27 cellular contexts compared by ENCODE assay signal in genomic region chr1:43061803-43062202, GRCh38.
"Had no signal": no experiment of that assay in that cellular context is flagged by ENCODE, and none has a peak within 500 bp of the region (broad histone marks: within the 10 kb centered on the region; RNA-seq: fewer than 3 reads in every experiment).

No MANE protein-coding gene starts in this region.

- H3K27me3 ChIP-seq: ascending aorta, breast epithelium, cardiac muscle cell, colonic mucosa, esophagus squamous epithelium had no signal

- H3K27ac ChIP-seq: ascending aorta, breast epithelium, cardiac muscle cell, colonic mucosa, epithelial cell of prostate, esophagus squamous epithelium, gastroesophageal sphincter had no signal

- H3K36me3 ChIP-seq: ascending aorta, breast epithelium, cardiac muscle cell, colonic mucosa, esophagus squamous epithelium, gastroesophageal sphincter had no signal

- DNase-seq: activated CD4-positive, alpha-beta memory T cell treated with anti-CD3 and anti-CD28 coated beads for 36 hours; activated CD4-positive, alpha-beta T cell treated with anti-CD3 and anti-CD28 coated beads for 36 hours; activated CD4-positive, alpha-beta T cell treated with anti-CD3 and anti-CD28 coated beads, Interleukin-2, amount 10 ng/mL, durations not matched to agents 24 days and 14 days; activated CD4-positive, CD25-positive, alpha-beta regulatory T cell; activated CD4-positive, CD25-positive, alpha-beta regulatory T cell treated with anti-CD3 and anti-CD28 coated beads, Interleukin-2, amount 50 U/mL, for 72 hours; activated CD8-positive, alpha-beta memory T cell treated with anti-CD3 and anti-CD28 coated beads, Interleukin-2, amount 10 ng/mL, durations not matched to agents 7 days and 5 days; activated CD8-positive, alpha-beta memory T cell treated with anti-CD3 and anti-CD28 coated beads, Interleukin-2, amount 50 U/mL, for 4 hours; activated CD8-positive, alpha-beta T cell treated with anti-CD3 and anti-CD28 coated beads, Interleukin-2, amount 10 ng/mL, durations not matched to agents 7 days and 5 days; activated effector memory CD4-positive, alpha-beta T cell treated with anti-CD3 and anti-CD28 coated beads, Interleukin-2, amount 50 U/mL, for 16 hours; activated naive CD4-positive, alpha-beta T cell treated with anti-CD3 and anti-CD28 coated beads for 36 hours; activated naive CD8-positive, alpha-beta T cell treated with anti-CD3 and anti-CD28 coated beads, Interleukin-2, amount 10 ng/mL, durations not matched to agents 7 days and 5 days; activated T-cell treated with anti-CD3 and anti-CD28 coated beads, Interleukin-2, amount 50 U/mL, for 1 hour; central memory CD4-positive, alpha-beta T cell; cerebellar nuclear complex; colonic mucosa; effector CD8-positive, alpha-beta T cell; esophagus squamous epithelium; foreskin melanocyte; head of caudate nucleus; T-helper 1 cell; T-helper 17 cell; T1000 had no signal

- H3K9me3 ChIP-seq: ascending aorta, breast epithelium, colonic mucosa, esophagus squamous epithelium, gastroesophageal sphincter had no signal

- H3K4me1 ChIP-seq: ascending aorta, breast epithelium, colonic mucosa had no signal

- H3K4me3 ChIP-seq: ascending aorta, breast epithelium, cardiac muscle cell, colonic mucosa, esophagus squamous epithelium, gastroesophageal sphincter had no signal
